14 cellular contexts compared by ENCODE assay signal in genomic region chr2:187989925-187990623, GRCh38.
DNase-seq lines count a peak whose midpoint lies in the region; ATAC-seq and TF ChIP-seq lines count a peak whose summit lies in the region.
"Had no signal": no experiment of that assay in that cellular context is flagged by ENCODE, and none has a peak within 500 bp of the region (broad histone marks: within the 10 kb centered on the region; RNA-seq: fewer than 3 reads in every experiment).

No MANE protein-coding gene starts in this region.

- DNase-seq in NCI-H345 (lab: John Stamatoyannopoulos, UW): peak; percentile 27
- DNase-seq in NCI-H345 treated with DMSO at 0.1 percent for 48 hours (lab: John Stamatoyannopoulos, UW; ENCODE audit: unreplicated experiment): no peak
- peak; percentile 10 for DNase-seq in RWPE1 (ENCODE audit: low spot score)
- peak; percentile 26 for DNase-seq in myocyte (ENCODE audit: low read depth)
- no peak for DNase-seq in substantia nigra (lab: John Stamatoyannopoulos, UW)
- DNase-seq: activated CD4-positive, alpha-beta T cell treated with anti-CD3 and anti-CD28 coated beads for 4 hours; activated naive CD4-positive, alpha-beta T cell treated with anti-CD3 and anti-CD28 coated beads, Interleukin-2, amount 50 U/mL, for 16 hours; GOT3; natural killer cell; thyroid gland had no signal

- H3K27ac ChIP-seq in RWPE1: no peak overlapping the region
- no peak overlapping the region for H3K27ac ChIP-seq in substantia nigra (ENCODE audit: low read depth, low read length, poor library complexity, severe bottlenecking)
- H3K27ac ChIP-seq: A549, thyroid gland had no signal

- POLR2A ChIA-PET in RWPE1 (lab: Yijun Ruan, JAX; ENCODE audit: low non-redundant PET): no interaction called here

- TF ChIP-seq CTCF in RWPE1 (conservative IDR thresholded peaks at IDR 0.05; ENCODE audit: low read depth): no peak

- ATAC-seq in HG02973 (IDR thresholded peaks at IDR 0.05; ENCODE audit: unreplicated experiment) (peak; percentile 41), HG03354 (IDR thresholded peaks at IDR 0.05; ENCODE audit: poor library complexity, severe bottlenecking, unreplicated experiment) (no peak), GM21367 (IDR thresholded peaks at IDR 0.05; ENCODE audit: unreplicated experiment) (no peak)
- ATAC-seq: A549, natural killer cell had no signal

- CTCF ChIA-PET in RWPE1 (lab: Yijun Ruan, JAX): interaction anchor here (0.5 to 0.6 kb wide), 2 partner anchors 303 to 769 kb away, joined by 3 to 4 read pairs; no protein-coding TSS in a partner anchor

Comparison
In these comparisons a context has a peak if more than half of its experiments do, and no peak if none do; other contexts are left out.
1. DNase-seq: peak in NCI-H345 (single experiment), RWPE1 (single experiment) and myocyte (single experiment); none in NCI-H345 treated with DMSO at 0.1 percent for 48 hours (single experiment) and substantia nigra (0 of 49).